ENCODE assay signal across 1 cellular context in the genomic region with DNA sequence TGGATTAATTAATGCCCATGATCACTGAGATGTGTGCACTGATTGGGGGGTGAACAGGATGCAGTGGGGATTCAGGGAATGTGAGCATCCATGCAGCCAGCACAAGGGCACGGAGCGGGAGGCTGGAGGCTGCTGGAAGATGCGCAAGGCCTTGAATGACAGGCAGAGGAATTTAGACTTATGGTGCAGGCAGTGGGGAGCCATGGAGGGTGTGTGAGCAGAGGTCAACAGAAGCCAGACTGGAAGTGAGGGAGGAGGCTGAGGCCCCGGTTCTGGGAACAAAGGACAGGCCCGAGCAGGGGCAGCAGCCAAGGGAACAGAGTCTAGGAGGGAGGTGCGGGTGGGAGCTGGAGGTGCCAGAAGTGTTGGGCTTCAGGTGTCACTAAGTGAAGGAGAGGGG.
A peak's percentile ranks its signal among the peaks of the same experiment; 100 is the strongest.
TF ChIP-seq lines count a peak whose summit lies in the region.

No MANE protein-coding gene starts in this region.

TF ChIP-seq in HepG2, 621 proteins besides CTCF, POLR2A, EP300 and RAD21:
- TF ChIP-seq RBFOX2 (IDR thresholded peaks at IDR 0.05; ENCODE audit: low read depth, low read length), result no peak
- TF ChIP-seq ZNF674 (CRISPR knock-in tag; IDR thresholded peaks at IDR 0.05; ENCODE audit: low read depth), result no peak
- TF ChIP-seq, protein P1, sequence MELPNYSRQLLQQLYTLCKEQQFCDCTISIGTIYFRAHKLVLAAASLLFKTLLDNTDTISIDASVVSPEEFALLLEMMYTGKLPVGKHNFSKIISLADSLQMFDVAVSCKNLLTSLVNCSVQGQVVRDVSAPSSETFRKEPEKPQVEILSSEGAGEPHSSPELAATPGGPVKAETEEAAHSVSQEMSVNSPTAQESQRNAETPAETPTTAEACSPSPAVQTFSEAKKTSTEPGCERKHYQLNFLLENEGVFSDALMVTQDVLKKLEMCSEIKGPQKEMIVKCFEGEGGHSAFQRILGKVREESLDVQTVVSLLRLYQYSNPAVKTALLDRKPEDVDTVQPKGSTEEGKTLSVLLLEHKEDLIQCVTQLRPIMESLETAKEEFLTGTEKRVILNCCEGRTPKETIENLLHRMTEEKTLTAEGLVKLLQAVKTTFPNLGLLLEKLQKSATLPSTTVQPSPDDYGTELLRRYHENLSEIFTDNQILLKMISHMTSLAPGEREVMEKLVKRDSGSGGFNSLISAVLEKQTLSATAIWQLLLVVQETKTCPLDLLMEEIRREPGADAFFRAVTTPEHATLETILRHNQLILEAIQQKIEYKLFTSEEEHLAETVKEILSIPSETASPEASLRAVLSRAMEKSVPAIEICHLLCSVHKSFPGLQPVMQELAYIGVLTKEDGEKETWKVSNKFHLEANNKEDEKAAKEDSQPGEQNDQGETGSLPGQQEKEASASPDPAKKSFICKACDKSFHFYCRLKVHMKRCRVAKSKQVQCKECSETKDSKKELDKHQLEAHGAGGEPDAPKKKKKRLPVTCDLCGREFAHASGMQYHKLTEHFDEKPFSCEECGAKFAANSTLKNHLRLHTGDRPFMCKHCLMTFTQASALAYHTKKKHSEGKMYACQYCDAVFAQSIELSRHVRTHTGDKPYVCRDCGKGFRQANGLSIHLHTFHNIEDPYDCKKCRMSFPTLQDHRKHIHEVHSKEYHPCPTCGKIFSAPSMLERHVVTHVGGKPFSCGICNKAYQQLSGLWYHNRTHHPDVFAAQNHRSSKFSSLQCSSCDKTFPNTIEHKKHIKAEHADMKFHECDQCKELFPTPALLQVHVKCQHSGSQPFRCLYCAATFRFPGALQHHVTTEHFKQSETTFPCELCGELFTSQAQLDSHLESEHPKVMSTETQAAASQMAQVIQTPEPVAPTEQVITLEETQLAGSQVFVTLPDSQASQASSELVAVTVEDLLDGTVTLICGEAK (IDR thresholded peaks at IDR 0.05), result no peak
- TF ChIP-seq, protein P1 (CRISPR knock-in tag; IDR thresholded peaks at IDR 0.05), result no peak
- TF ChIP-seq ZMYM3 (CRISPR knock-in tag; IDR thresholded peaks at IDR 0.05), result peak; percentile 59; the same call in 1 of the 2 replicates
- no peak for TF ChIP-seq MIER3 (CRISPR knock-in tag; IDR thresholded peaks at IDR 0.05; ENCODE audit: borderline replicate concordance)
- no peak for TF ChIP-seq NPAS2 (CRISPR knock-in tag; IDR thresholded peaks at IDR 0.05; ENCODE audit: borderline replicate concordance)
- TF ChIP-seq, protein P2, sequence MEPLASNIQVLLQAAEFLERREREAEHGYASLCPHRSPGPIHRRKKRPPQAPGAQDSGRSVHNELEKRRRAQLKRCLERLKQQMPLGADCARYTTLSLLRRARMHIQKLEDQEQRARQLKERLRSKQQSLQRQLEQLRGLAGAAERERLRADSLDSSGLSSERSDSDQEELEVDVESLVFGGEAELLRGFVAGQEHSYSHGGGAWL (CRISPR knock-in tag; IDR thresholded peaks at IDR 0.05), result no peak
- peak; percentile 20 for TF ChIP-seq ZFP36 (IDR thresholded peaks at IDR 0.05; ENCODE audit: borderline replicate concordance, low read depth, low read length, partially characterized antibody)
- TF ChIP-seq ZMYM2 (CRISPR knock-in tag; IDR thresholded peaks at IDR 0.05), result 0 out of 2 replicates have a peak, but pooled peaks have one; percentile 21
- TF ChIP-seq ZNF451 (CRISPR knock-in tag; IDR thresholded peaks at IDR 0.05), result no peak
- no peak for TF ChIP-seq CENPX (CRISPR knock-in tag; IDR thresholded peaks at IDR 0.05)
- no peak for TF ChIP-seq SPEN (CRISPR knock-in tag; IDR thresholded peaks at IDR 0.05; ENCODE audit: low read depth)
- TF ChIP-seq, protein P3, sequence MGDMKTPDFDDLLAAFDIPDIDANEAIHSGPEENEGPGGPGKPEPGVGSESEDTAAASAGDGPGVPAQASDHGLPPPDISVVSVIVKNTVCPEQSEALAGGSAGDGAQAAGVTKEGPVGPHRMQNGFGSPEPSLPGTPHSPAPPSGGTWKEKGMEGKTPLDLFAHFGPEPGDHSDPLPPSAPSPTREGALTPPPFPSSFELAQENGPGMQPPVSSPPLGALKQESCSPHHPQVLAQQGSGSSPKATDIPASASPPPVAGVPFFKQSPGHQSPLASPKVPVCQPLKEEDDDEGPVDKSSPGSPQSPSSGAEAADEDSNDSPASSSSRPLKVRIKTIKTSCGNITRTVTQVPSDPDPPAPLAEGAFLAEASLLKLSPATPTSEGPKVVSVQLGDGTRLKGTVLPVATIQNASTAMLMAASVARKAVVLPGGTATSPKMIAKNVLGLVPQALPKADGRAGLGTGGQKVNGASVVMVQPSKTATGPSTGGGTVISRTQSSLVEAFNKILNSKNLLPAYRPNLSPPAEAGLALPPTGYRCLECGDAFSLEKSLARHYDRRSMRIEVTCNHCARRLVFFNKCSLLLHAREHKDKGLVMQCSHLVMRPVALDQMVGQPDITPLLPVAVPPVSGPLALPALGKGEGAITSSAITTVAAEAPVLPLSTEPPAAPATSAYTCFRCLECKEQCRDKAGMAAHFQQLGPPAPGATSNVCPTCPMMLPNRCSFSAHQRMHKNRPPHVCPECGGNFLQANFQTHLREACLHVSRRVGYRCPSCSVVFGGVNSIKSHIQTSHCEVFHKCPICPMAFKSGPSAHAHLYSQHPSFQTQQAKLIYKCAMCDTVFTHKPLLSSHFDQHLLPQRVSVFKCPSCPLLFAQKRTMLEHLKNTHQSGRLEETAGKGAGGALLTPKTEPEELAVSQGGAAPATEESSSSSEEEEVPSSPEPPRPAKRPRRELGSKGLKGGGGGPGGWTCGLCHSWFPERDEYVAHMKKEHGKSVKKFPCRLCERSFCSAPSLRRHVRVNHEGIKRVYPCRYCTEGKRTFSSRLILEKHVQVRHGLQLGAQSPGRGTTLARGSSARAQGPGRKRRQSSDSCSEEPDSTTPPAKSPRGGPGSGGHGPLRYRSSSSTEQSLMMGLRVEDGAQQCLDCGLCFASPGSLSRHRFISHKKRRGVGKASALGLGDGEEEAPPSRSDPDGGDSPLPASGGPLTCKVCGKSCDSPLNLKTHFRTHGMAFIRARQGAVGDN (CRISPR knock-in tag; IDR thresholded peaks at IDR 0.05), result peak; percentile 27
- TF ChIP-seq PCBP2 (optimal IDR thresholded peaks at IDR 0.05; ENCODE audit: low read depth, low read length, poor library complexity, severe bottlenecking), result no peak
